In genomic region chr2:109129921-109130725, GRCh38 we compare ENCODE assay signal across 2 cellular contexts.
TF ChIP-seq lines count a peak whose summit lies in the region.

No MANE protein-coding gene starts in this region.

TF ChIP-seq in SK-N-SH, 30 proteins besides CTCF, POLR2A, EP300 and RAD21 (continued from another document):
- no peak for TF ChIP-seq USF2 (IDR thresholded peaks at IDR 0.05; ENCODE audit: borderline replicate concordance, low read depth, low read length)
- TF ChIP-seq TEAD4 (IDR thresholded peaks at IDR 0.05; ENCODE audit: borderline replicate concordance, insufficient read depth), result no peak
- no peak for TF ChIP-seq NFIC (IDR thresholded peaks at IDR 0.05; ENCODE audit: borderline replicate concordance)
- TF ChIP-seq, protein P1, sequence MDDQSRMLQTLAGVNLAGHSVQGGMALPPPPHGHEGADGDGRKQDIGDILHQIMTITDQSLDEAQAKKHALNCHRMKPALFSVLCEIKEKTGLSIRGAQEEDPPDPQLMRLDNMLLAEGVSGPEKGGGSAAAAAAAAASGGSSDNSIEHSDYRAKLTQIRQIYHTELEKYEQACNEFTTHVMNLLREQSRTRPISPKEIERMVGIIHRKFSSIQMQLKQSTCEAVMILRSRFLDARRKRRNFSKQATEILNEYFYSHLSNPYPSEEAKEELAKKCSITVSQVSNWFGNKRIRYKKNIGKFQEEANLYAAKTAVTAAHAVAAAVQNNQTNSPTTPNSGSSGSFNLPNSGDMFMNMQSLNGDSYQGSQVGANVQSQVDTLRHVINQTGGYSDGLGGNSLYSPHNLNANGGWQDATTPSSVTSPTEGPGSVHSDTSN (IDR thresholded peaks at IDR 0.05), result no peak
- no peak for TF ChIP-seq TAF1 (IDR thresholded peaks at IDR 0.05; ENCODE audit: borderline replicate concordance, low read depth, low read length)
- no peak for TF ChIP-seq YY1 (IDR thresholded peaks at IDR 0.05; ENCODE audit: low read depth)
- no peak for TF ChIP-seq FOSL2 (IDR thresholded peaks at IDR 0.05; ENCODE audit: borderline replicate concordance, low read depth)
- TF ChIP-seq NRF1 (IDR thresholded peaks at IDR 0.05; ENCODE audit: low read depth, low read length), result no peak
- no peak for TF ChIP-seq MAX (IDR thresholded peaks at IDR 0.05; ENCODE audit: low read depth)

TF ChIP-seq in SK-N-SH treated with all-trans-retinoic acid at 6 μM for 48 hours, 23 proteins besides CTCF, POLR2A, EP300 and RAD21 (continued from another document):
- TF ChIP-seq TSHZ2 (CRISPR knock-in tag; IDR thresholded peaks at IDR 0.05) (no peak), PPARA (CRISPR knock-in tag; IDR thresholded peaks at IDR 0.05; ENCODE audit: borderline replicate concordance) (no peak)
